In genomic region chr14:72451081-72451972, GRCh38 we compare ENCODE assay signal across 9 cellular contexts.
A peak's percentile ranks its signal among the peaks of the same experiment; 100 is the strongest.
DNase-seq lines count a peak whose midpoint lies in the region; ATAC-seq and FAIRE-seq lines count a peak whose summit lies in the region.
"Had no signal": no experiment of that assay in that cellular context is flagged by ENCODE, and none has a peak within 500 bp of the region (broad histone marks: within the 10 kb centered on the region; RNA-seq: fewer than 3 reads in every experiment).

No MANE protein-coding gene starts in this region.

- POLR2A ChIA-PET in activated CD4-positive, alpha-beta T cell treated with anti-CD3 and anti-CD28 coated beads, Interleukin-2, amount 10 ng/mL, durations not matched to agents 7 days and 5 days (lab: Charles Lee) = interaction anchor here (0.6 to 0.7 kb wide), 2 partner anchors 15 to 1564 kb away, joined by 4 to 6 read pairs; no protein-coding TSS in a partner anchor

- peak; percentile 97 for FAIRE-seq in islet of Langerhans (lab: Jason Lieb, UNC)
- FAIRE-seq: endothelial cell of umbilical vein had no signal

- H3K27me3 Mint-ChIP-seq in activated CD4-positive, alpha-beta T cell treated with anti-CD3 and anti-CD28 coated beads, Interleukin-2, amount 10 ng/mL, durations not matched to agents 7 days and 5 days = no peaks in the 10 kb centered on the region

- DNase-seq in activated CD4-positive, alpha-beta T cell treated with anti-CD3 and anti-CD28 coated beads, Interleukin-2, amount 10 ng/mL, durations not matched to agents 7 days and 5 days = peak; percentile 66
- peak; percentile 19 to 31 for DNase-seq in stimulated activated CD8-positive, alpha-beta memory T cell treated with anti-CD3 and anti-CD28 coated beads, Interleukin-7, amount 100 ng/mL, for 48 hours (ENCODE audit: extremely low read depth in 1 of 2, low read depth in 1 of 2)
- DNase-seq in middle frontal gyrus (ENCODE audit: extremely low spot score, low spot score) = no peak
- no peak for DNase-seq in NCI-H1694 treated with DMSO at 0.1 percent for 48 hours (lab: John Stamatoyannopoulos, UW)
- no peak for DNase-seq in DMS114 treated with DMSO at 0.1 percent for 48 hours (lab: John Stamatoyannopoulos, UW; ENCODE audit: unreplicated experiment)

- ATAC-seq in GM18511 (IDR thresholded peaks at IDR 0.05; ENCODE audit: unreplicated experiment) (peak; percentile 69), HG03139 (IDR thresholded peaks at IDR 0.05; ENCODE audit: unreplicated experiment) (peak; percentile 45)

- H3K9me3 Mint-ChIP-seq in activated CD4-positive, alpha-beta T cell treated with anti-CD3 and anti-CD28 coated beads, Interleukin-2, amount 10 ng/mL, durations not matched to agents 7 days and 5 days = no peaks in the 10 kb centered on the region

- CTCF ChIA-PET in activated CD4-positive, alpha-beta T cell treated with anti-CD3 and anti-CD28 coated beads, Interleukin-2, amount 10 ng/mL, durations not matched to agents 7 days and 5 days (lab: Charles Lee) = interaction anchor here (0.6 to 2.4 kb wide), 7 partner anchors 10 to 63 kb away, joined by 3 to 8 read pairs (median 3); no protein-coding TSS in a partner anchor

- H3K4me1 Mint-ChIP-seq in activated CD4-positive, alpha-beta T cell treated with anti-CD3 and anti-CD28 coated beads, Interleukin-2, amount 10 ng/mL, durations not matched to agents 7 days and 5 days = peaks cover 65% of the 10 kb centered on the region

- H3K36me3 Mint-ChIP-seq in activated CD4-positive, alpha-beta T cell treated with anti-CD3 and anti-CD28 coated beads, Interleukin-2, amount 10 ng/mL, durations not matched to agents 7 days and 5 days (ENCODE audit: low read depth) = peaks cover 7% of the 10 kb centered on the region

- peak overlapping the region; percentile 33 for H3K4me3 Mint-ChIP-seq in activated CD4-positive, alpha-beta T cell treated with anti-CD3 and anti-CD28 coated beads, Interleukin-2, amount 10 ng/mL, durations not matched to agents 7 days and 5 days

- H3K27ac Mint-ChIP-seq in activated CD4-positive, alpha-beta T cell treated with anti-CD3 and anti-CD28 coated beads, Interleukin-2, amount 10 ng/mL, durations not matched to agents 7 days and 5 days = peak overlapping the region; percentile 93

Comparison
In these comparisons a context has a peak if more than half of its experiments do, and no peak if none do; other contexts are left out.
1. DNase-seq: peak in activated CD4-positive, alpha-beta T cell treated with anti-CD3 and anti-CD28 coated beads, Interleukin-2, amount 10 ng/mL, durations not matched to agents 7 days and 5 days (single experiment) and stimulated activated CD8-positive, alpha-beta memory T cell treated with anti-CD3 and anti-CD28 coated beads, Interleukin-7, amount 100 ng/mL, for 48 hours (2 of 2); none in middle frontal gyrus (single experiment), NCI-H1694 treated with DMSO at 0.1 percent for 48 hours (single experiment) and DMS114 treated with DMSO at 0.1 percent for 48 hours (single experiment).